In the genomic region with DNA sequence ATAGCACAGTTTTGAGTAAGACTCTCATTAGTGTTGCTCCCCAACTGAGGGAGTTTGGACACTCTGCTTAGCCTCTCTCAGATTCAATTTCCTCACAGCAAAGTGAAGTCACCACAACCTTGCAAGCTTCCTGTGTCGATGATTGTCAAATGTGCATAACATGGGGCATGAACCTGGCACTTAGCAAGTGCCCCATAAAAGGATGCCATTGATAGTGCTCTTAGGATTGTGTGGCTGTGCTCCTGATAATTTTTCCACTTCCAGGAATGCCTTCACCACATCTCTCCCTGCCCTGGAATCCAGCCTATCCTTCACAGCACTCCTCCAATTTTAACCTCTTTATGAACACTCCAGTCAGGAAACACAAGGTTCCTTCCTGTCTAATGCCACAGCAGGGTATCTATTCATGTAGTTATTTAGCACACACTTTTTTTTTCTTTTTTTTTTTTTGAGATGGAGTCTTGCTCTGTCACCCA, we compare ENCODE assay signal across 12 cellular contexts.
DNase-seq lines count a peak whose midpoint lies in the region; ATAC-seq and TF ChIP-seq lines count a peak whose summit lies in the region.
"Had no signal": no experiment of that assay in that cellular context is flagged by ENCODE, and none has a peak within 500 bp of the region (broad histone marks: within the 10 kb centered on the region; RNA-seq: fewer than 3 reads in every experiment).

No MANE protein-coding gene starts in this region.

- peaks cover 0 to 2% (median 0%) of the 10 kb centered on the region in 7 donors for H3K9me3 Mint-ChIP-seq in CD14-positive monocyte
- H3K9me3 Mint-ChIP-seq: activated B cell treated with CpG ODN at 0.5 μM for 24 hours had no signal

- no peak overlapping the region for H3K27ac ChIP-seq in heart left ventricle
- no peak overlapping the region for H3K27ac ChIP-seq in prostate gland
- H3K27ac ChIP-seq: breast epithelium had no signal

- no peaks in the 10 kb centered on the region for H3K27me3 ChIP-seq in heart left ventricle
- no peaks in the 10 kb centered on the region for H3K27me3 ChIP-seq in prostate gland (replicated peaks; ENCODE audit: insufficient read depth)
- H3K27me3 ChIP-seq: breast epithelium had no signal

- peaks cover 10% of the 10 kb centered on the region for H3K4me1 Mint-ChIP-seq in CD14-positive monocyte
- H3K4me1 Mint-ChIP-seq: activated B cell treated with CpG ODN at 0.5 μM for 24 hours had no signal

- TF ChIP-seq CTCF in CD14-positive monocyte (IDR thresholded peaks at IDR 0.05) (no peak), heart left ventricle (IDR thresholded peaks at IDR 0.05) (no peak), prostate gland (IDR thresholded peaks at IDR 0.05) (no peak)

- peaks cover 39 to 42% of the 10 kb centered on the region in 2 donors for H3K36me3 Mint-ChIP-seq in CD14-positive monocyte

- no peaks in the 10 kb centered on the region for H3K27me3 Mint-ChIP-seq in CD14-positive monocyte (ENCODE audit: low read depth in 3 of 3)
- H3K27me3 Mint-ChIP-seq: activated B cell treated with CpG ODN at 0.5 μM for 24 hours had no signal

- WGBS in heart left ventricle, 4 donors = 8 to 38% (median 22%) methylated on average over 1 of the region's 1 CpG
- 88% methylated on average over 1 of the region's 1 CpG for WGBS in prostate gland

- peak overlapping the region in 4 of 7 donors; percentile 26 to 49 (median 28) for H3K27ac Mint-ChIP-seq in CD14-positive monocyte
- H3K27ac Mint-ChIP-seq: activated B cell treated with CpG ODN at 0.5 μM for 24 hours had no signal

- no peak for TF ChIP-seq POLR2A in heart left ventricle (IDR thresholded peaks at IDR 0.05)
- TF ChIP-seq POLR2A in prostate gland (IDR thresholded peaks at IDR 0.05) = no peak

- H3K4me3 ChIP-seq in heart left ventricle (no peak overlapping the region), prostate gland (no peak overlapping the region)
- H3K4me3 ChIP-seq: breast epithelium had no signal

- peak; percentile 73 for ATAC-seq in GM18502 (IDR thresholded peaks at IDR 0.05; ENCODE audit: poor library complexity, unreplicated experiment)
- peak; percentile 51 to 89 (median 82) for ATAC-seq in heart left ventricle
- no peak for ATAC-seq in GM21367 (IDR thresholded peaks at IDR 0.05; ENCODE audit: unreplicated experiment)
- no peak for ATAC-seq in GM19324 (IDR thresholded peaks at IDR 0.05; ENCODE audit: low FRiP score, unreplicated experiment)

- no peak for DNase-seq in CD14-positive monocyte (ENCODE audit: low spot score)
- peak; percentile 9 for DNase-seq in MV-4-11 (lab: John Stamatoyannopoulos, UW)
- peak in 1 of 5 donors; percentile 16 for DNase-seq in heart left ventricle
- DNase-seq in prostate gland (ENCODE audit: low spot score) = no peak
- no peak for DNase-seq in NAMALWA (ENCODE audit: low spot score)
- DNase-seq: activated B cell treated with CpG ODN at 0.5 μM for 24 hours; NCI-H1092; stimulated activated CD4-positive, alpha-beta T cell treated with anti-CD3 and anti-CD28 coated beads, Interleukin-12 subunit alpha, Interleukin-12 subunit beta, amount 100 ng/mL, for 4 hours had no signal

- no peak overlapping the region for H3K4me3 Mint-ChIP-seq in CD14-positive monocyte
- H3K4me3 Mint-ChIP-seq: activated B cell treated with CpG ODN at 0.5 μM for 24 hours had no signal

- H3K9me3 ChIP-seq in heart left ventricle = no peaks in the 10 kb centered on the region
- no peaks in the 10 kb centered on the region for H3K9me3 ChIP-seq in prostate gland
- H3K9me3 ChIP-seq: breast epithelium had no signal

- intact Hi-C loops in CD14-positive monocyte (cut with micrococcal nuclease) (no loop called here), heart left ventricle (cut with DNase I) (no loop called here), prostate gland (cut with DNase I) (no loop called here)

- H3K36me3 ChIP-seq in heart left ventricle (peaks cover 0 to 11% (median 0%) of the 10 kb centered on the region in 9 donors), prostate gland (no peaks in the 10 kb centered on the region)
- H3K36me3 ChIP-seq: breast epithelium had no signal

- H3K4me1 ChIP-seq in heart left ventricle (peaks cover 0 to 24% (median 4%) of the 10 kb centered on the region in 12 donors), prostate gland (replicated peaks) (no peaks in the 10 kb centered on the region)
- H3K4me1 ChIP-seq: breast epithelium had no signal

Comparison
In these comparisons a context has a peak if more than half of its experiments do, and no peak if none do; other contexts are left out.
1. ATAC-seq: peak in GM18502 (single experiment) and heart left ventricle (4 of 4); none in GM21367 (single experiment) and GM19324 (single experiment).